ENCODE assay signal across 12 cellular contexts in the genomic region with DNA sequence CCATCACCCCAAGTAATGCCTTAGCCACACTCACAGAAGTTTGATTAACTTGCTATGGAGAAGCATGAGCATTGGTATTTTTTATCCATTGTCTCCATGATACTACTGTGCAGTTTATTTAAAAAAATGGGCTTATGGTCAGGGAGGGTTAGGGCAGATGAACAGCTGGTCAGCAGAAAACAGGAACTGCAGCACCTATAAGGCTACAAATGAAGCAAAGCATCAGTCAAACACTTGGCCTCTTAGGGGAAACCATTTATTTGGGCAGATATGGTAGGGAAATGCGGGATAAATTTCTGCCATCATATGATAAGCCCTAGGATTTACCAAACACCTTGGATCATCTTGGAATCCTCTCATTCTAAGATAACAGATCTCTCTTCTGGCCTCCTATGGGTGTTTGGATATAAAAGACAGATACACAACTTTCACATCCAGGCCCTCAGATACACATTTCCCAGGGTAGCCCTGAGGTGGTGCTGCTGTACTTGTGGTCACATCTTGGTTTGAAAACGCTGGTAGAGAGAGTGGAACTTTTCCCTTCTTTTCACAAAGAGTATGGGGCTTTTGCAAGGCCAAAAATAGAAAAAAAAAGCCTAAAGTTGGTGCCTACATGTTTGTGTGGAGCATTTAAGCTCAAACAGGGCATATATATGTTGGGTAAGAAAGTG. TPM values are rescaled to one million over a fixed set of nuclear protein-coding genes. Genes with fewer than 3 reads are reported as not detected.
DNase-seq lines count a peak whose midpoint lies in the region; TF ChIP-seq lines count a peak whose summit lies in the region.
"Had no signal": no experiment of that assay in that cellular context is flagged by ENCODE, and none has a peak within 500 bp of the region (broad histone marks: within the 10 kb centered on the region; RNA-seq: fewer than 3 reads in every experiment).

No MANE protein-coding gene starts in this region.

- H3K27me3 ChIP-seq in AG04450 (ENCODE audit: control insufficient read depth, insufficient read depth, low read length), result no peaks in the 10 kb centered on the region

- peaks cover 26% of the 10 kb centered on the region for H3K36me3 Mint-ChIP-seq in T-helper 1 cell treated with Interleukin-12 subunit alpha and Interleukin-12 subunit beta and Interleukin-4 antibody, amounts not matched to agents 30 μg/mL and 1 μg/mL, for 36 hours (ENCODE audit: low read depth)
- H3K36me3 Mint-ChIP-seq: T-cell had no signal

- CTCF ChIA-PET in AG04450 (lab: Charles Lee), result interaction anchor here (0.6 to 2.0 kb wide), 6 partner anchors 13 to 686 kb away, joined by 3 to 14 read pairs (median 3); no protein-coding TSS in a partner anchor

- H3K27ac ChIP-seq in AG04450 (ENCODE audit: low read depth, low read length), result no peak overlapping the region

- DNase-seq in AG04450 (ENCODE audit: low read depth, low spot score), result no peak
- peak; percentile 10 for DNase-seq in GM10266 (ENCODE audit: extremely low spot score)
- peak; percentile 80 for DNase-seq in fibroblast of the aortic adventitia (ENCODE audit: low read depth)
- no peak for DNase-seq in SIG-M5 (lab: John Stamatoyannopoulos, UW)
- DNase-seq in NCI-H2029 treated with DMSO at 0.1 percent for 48 hours (lab: John Stamatoyannopoulos, UW), result no peak
- DNase-seq in GM19238 (ENCODE audit: insufficient read length, low spot score), result no peak
- DNase-seq in NOMO-1 treated with DMSO at 0.1 percent for 48 hours (lab: John Stamatoyannopoulos, UW; ENCODE audit: unreplicated experiment), result no peak
- DNase-seq: DMS79 treated with DMSO at 0.1 percent for 48 hours; stimulated activated CD4-positive, alpha-beta T cell treated with anti-CD3 and anti-CD28 coated beads, Interleukin-15, amount 100 ng/mL, for 24 hours; T-cell had no signal

- H3K4me1 Mint-ChIP-seq in T-helper 1 cell treated with Interleukin-12 subunit alpha and Interleukin-12 subunit beta and Interleukin-4 antibody, amounts not matched to agents 30 μg/mL and 1 μg/mL, for 36 hours (ENCODE audit: low read depth), result peaks cover 52% of the 10 kb centered on the region

- H3K4me3 Mint-ChIP-seq in T-helper 1 cell treated with Interleukin-12 subunit alpha and Interleukin-12 subunit beta and Interleukin-4 antibody, amounts not matched to agents 30 μg/mL and 1 μg/mL, for 36 hours, result no peak overlapping the region
- H3K4me3 Mint-ChIP-seq: stimulated activated naive CD8-positive, alpha-beta T cell treated with anti-CD3 and anti-CD28 coated beads, Interleukin-15, Interleukin-2, amounts not matched to agents 100 ng/mL and 50 ng/mL, for 24 hours; T-cell had no signal

- TF ChIP-seq CTCF in AG04450 (IDR thresholded peaks at IDR 0.05; ENCODE audit: low read depth, low read length) (peak; percentile 50), GM10266 (IDR thresholded peaks at IDR 0.05; ENCODE audit: control insufficient read depth, insufficient read depth, low read depth, missing control alignments) (peak; percentile 41), fibroblast of the aortic adventitia (IDR thresholded peaks at IDR 0.05; ENCODE audit: insufficient read depth, low read length) (peak; percentile 68)

- POLR2A ChIA-PET in AG04450 (lab: Yijun Ruan, JAX), result no interaction called here

- H3K9me3 Mint-ChIP-seq in T-helper 1 cell treated with Interleukin-12 subunit alpha and Interleukin-12 subunit beta and Interleukin-4 antibody, amounts not matched to agents 30 μg/mL and 1 μg/mL, for 36 hours, result peaks cover 13% of the 10 kb centered on the region
- H3K9me3 Mint-ChIP-seq: T-cell had no signal

- no peaks in the 10 kb centered on the region for H3K27me3 Mint-ChIP-seq in T-helper 1 cell treated with Interleukin-12 subunit alpha and Interleukin-12 subunit beta and Interleukin-4 antibody, amounts not matched to agents 30 μg/mL and 1 μg/mL, for 36 hours (ENCODE audit: low read depth)

- no peaks in the 10 kb centered on the region for H3K9me3 ChIP-seq in AG04450 (ENCODE audit: control insufficient read depth, insufficient read depth, low read length)

- H3K4me3 ChIP-seq in AG04450 (ENCODE audit: low read depth, low read length), result no peak overlapping the region
- H3K4me3 ChIP-seq in fibroblast of the aortic adventitia (ENCODE audit: low read depth, low read length), result no peak overlapping the region

- H3K27ac Mint-ChIP-seq in T-helper 1 cell treated with Interleukin-12 subunit alpha and Interleukin-12 subunit beta and Interleukin-4 antibody, amounts not matched to agents 30 μg/mL and 1 μg/mL, for 36 hours, result peak overlapping the region; percentile 70
- H3K27ac Mint-ChIP-seq: stimulated activated naive CD8-positive, alpha-beta T cell treated with anti-CD3 and anti-CD28 coated beads, Interleukin-15, Interleukin-2, amounts not matched to agents 100 ng/mL and 50 ng/mL, for 24 hours; T-cell had no signal

RNA-seq across cellular contexts. Expression of a gene that starts 42.8 kb away (rescaled TPM):
- polyA plus RNA-seq in AG04450 (2011; rRNA removed), result 18.5 and 29.0 TPM in 2 replicates
- 13.0 and 35.7 TPM in 2 replicates for polyA minus RNA-seq in AG04450 (2011; rRNA and poly(A)+ RNA removed)
- 11.4 and 33.4 TPM in 2 replicates for total RNA-seq in fibroblast of the aortic adventitia (ENCODE audit: low replicate concordance)

Comparison
In these comparisons a context has a peak if more than half of its experiments do, and no peak if none do; other contexts are left out.
1. DNase-seq: peak in GM10266 (single experiment) and fibroblast of the aortic adventitia (single experiment); none in AG04450 (single experiment), SIG-M5 (single experiment), NCI-H2029 treated with DMSO at 0.1 percent for 48 hours (single experiment), GM19238 (single experiment) and NOMO-1 treated with DMSO at 0.1 percent for 48 hours (single experiment).
2. Peak in every context shown above with its lines, with median percentiles within 50 percentile points of each other: CTCF ChIP-seq.